In genomic region chr1:37479255-37480124, GRCh38 we compare ENCODE assay signal across 2 cellular contexts.
TF ChIP-seq lines count a peak whose summit lies in the region.

No MANE protein-coding gene starts in this region.

TF ChIP-seq in A549, 52 proteins besides CTCF, POLR2A, EP300 and RAD21 (continued from another document):
- TF ChIP-seq REST (IDR thresholded peaks at IDR 0.05): no peak
- TF ChIP-seq, protein P1, sequence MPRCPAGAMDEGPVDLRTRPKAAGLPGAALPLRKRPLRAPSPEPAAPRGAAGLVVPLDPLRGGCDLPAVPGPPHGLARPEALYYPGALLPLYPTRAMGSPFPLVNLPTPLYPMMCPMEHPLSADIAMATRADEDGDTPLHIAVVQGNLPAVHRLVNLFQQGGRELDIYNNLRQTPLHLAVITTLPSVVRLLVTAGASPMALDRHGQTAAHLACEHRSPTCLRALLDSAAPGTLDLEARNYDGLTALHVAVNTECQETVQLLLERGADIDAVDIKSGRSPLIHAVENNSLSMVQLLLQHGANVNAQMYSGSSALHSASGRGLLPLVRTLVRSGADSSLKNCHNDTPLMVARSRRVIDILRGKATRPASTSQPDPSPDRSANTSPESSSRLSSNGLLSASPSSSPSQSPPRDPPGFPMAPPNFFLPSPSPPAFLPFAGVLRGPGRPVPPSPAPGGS (IDR thresholded peaks at IDR 0.05): 0 out of 3 replicates have a peak, but pooled peaks have one; percentile 23
- no peak for TF ChIP-seq HOXA7 (CRISPR knock-in tag; IDR thresholded peaks at IDR 0.05)
- TF ChIP-seq MYC (IDR thresholded peaks at IDR 0.05; ENCODE audit: borderline replicate concordance, low read length): peak; percentile 40; the same call in 1 of the 2 replicates
- TF ChIP-seq, protein P2, sequence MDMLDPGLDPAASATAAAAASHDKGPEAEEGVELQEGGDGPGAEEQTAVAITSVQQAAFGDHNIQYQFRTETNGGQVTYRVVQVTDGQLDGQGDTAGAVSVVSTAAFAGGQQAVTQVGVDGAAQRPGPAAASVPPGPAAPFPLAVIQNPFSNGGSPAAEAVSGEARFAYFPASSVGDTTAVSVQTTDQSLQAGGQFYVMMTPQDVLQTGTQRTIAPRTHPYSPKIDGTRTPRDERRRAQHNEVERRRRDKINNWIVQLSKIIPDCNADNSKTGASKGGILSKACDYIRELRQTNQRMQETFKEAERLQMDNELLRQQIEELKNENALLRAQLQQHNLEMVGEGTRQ (IDR thresholded peaks at IDR 0.05): no peak
- TF ChIP-seq NPAS2 (CRISPR knock-in tag; IDR thresholded peaks at IDR 0.05; ENCODE audit: borderline replicate concordance): no peak
- TF ChIP-seq, protein P3, sequence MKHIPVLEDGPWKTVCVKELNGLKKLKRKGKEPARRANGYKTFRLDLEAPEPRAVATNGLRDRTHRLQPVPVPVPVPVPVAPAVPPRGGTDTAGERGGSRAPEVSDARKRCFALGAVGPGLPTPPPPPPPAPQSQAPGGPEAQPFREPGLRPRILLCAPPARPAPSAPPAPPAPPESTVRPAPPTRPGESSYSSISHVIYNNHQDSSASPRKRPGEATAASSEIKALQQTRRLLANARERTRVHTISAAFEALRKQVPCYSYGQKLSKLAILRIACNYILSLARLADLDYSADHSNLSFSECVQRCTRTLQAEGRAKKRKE (CRISPR knock-in tag; IDR thresholded peaks at IDR 0.05; ENCODE audit: low read depth): no peak
- TF ChIP-seq TP53 (CRISPR knock-in tag; IDR thresholded peaks at IDR 0.05): no peak
- no peak for TF ChIP-seq SREBF2 (IDR thresholded peaks at IDR 0.05)
- TF ChIP-seq EHF (CRISPR knock-in tag; IDR thresholded peaks at IDR 0.05): no peak
- peak; percentile 87 for TF ChIP-seq MAX (IDR thresholded peaks at IDR 0.05)
- TF ChIP-seq GATA3 (IDR thresholded peaks at IDR 0.05; ENCODE audit: borderline replicate concordance): peak; percentile 69
- TF ChIP-seq JUN (IDR thresholded peaks at IDR 0.05): peak; percentile 85 to 87

TF ChIP-seq in K562, 482 proteins besides CTCF, POLR2A, EP300 and RAD21 (continued from another document and continues in another):
- TF ChIP-seq CHD7 (IDR thresholded peaks at IDR 0.05; ENCODE audit: low read depth, low read length) (no peak), EP400 (IDR thresholded peaks at IDR 0.05) (peak; percentile 92), POLR2AphosphoS2 (IDR thresholded peaks at IDR 0.05; ENCODE audit: low read length) (no peak), ZNF263 (CRISPR knock-in tag; IDR thresholded peaks at IDR 0.05; ENCODE audit: borderline replicate concordance) (no peak), ZNF76 (CRISPR knock-in tag; IDR thresholded peaks at IDR 0.05; ENCODE audit: borderline replicate concordance) (no peak), POLR3A (IDR thresholded peaks at IDR 0.05; ENCODE audit: borderline replicate concordance, extremely low read depth, insufficient read depth, insufficient read length) (no peak), ZC3H8 (IDR thresholded peaks at IDR 0.05) (peak; percentile 10; the same call in 1 of the 2 replicates), REST (CRISPR knock-in tag; IDR thresholded peaks at IDR 0.05; ENCODE audit: low read depth) (0 out of 2 replicates have a peak, but pooled peaks have one; percentile 47), ZKSCAN8 (CRISPR knock-in tag; IDR thresholded peaks at IDR 0.05) (no peak), NFE2 (IDR thresholded peaks at IDR 0.05; ENCODE audit: low read depth) (peak; percentile 65), GABPA (tag; conservative IDR thresholded peaks at IDR 0.05; ENCODE audit: low read depth) (peak; percentile 25; the same call in 1 of the 2 replicates), HES1 (IDR thresholded peaks at IDR 0.05; ENCODE audit: low read depth) (no peak), TRIM28 (IDR thresholded peaks at IDR 0.05) (no peak), NRF1 (conservative IDR thresholded peaks at IDR 0.05 in 1 of 2, IDR thresholded peaks at IDR 0.05 in 1 of 2) (peak; percentile 39 to 53; a peak in 2 of 4 replicates), ZNF431 (CRISPR knock-in tag; IDR thresholded peaks at IDR 0.05) (no peak), RBM39 (optimal IDR thresholded peaks at IDR 0.05; ENCODE audit: low read depth, low read length) (no peak), MAX (CRISPR knock-in tag; IDR thresholded peaks at IDR 0.05) (peak; percentile 91), DDX20 (tag; IDR thresholded peaks at IDR 0.05; ENCODE audit: low read depth) (no peak), ZNF589 (CRISPR knock-in tag; IDR thresholded peaks at IDR 0.05; ENCODE audit: low read depth) (peak; percentile 85), ARHGAP35 (IDR thresholded peaks at IDR 0.05; ENCODE audit: partially characterized antibody) (no peak), ZNF212 (CRISPR knock-in tag; IDR thresholded peaks at IDR 0.05) (0 out of 2 replicates have a peak, but pooled peaks have one; percentile 42), CBX5 (IDR thresholded peaks at IDR 0.05; ENCODE audit: borderline replicate concordance, low read depth) (no peak), DACH1 (IDR thresholded peaks at IDR 0.05; ENCODE audit: partially characterized antibody) (no peak), ZNF778 (CRISPR knock-in tag; IDR thresholded peaks at IDR 0.05) (no peak), BMI1 (IDR thresholded peaks at IDR 0.05; ENCODE audit: low read length) (no peak)
- TF ChIP-seq, protein P4, sequence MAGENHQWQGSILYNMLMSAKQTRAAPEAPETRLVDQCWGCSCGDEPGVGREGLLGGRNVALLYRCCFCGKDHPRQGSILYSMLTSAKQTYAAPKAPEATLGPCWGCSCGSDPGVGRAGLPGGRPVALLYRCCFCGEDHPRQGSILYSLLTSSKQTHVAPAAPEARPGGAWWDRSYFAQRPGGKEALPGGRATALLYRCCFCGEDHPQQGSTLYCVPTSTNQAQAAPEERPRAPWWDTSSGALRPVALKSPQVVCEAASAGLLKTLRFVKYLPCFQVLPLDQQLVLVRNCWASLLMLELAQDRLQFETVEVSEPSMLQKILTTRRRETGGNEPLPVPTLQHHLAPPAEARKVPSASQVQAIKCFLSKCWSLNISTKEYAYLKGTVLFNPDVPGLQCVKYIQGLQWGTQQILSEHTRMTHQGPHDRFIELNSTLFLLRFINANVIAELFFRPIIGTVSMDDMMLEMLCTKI (IDR thresholded peaks at IDR 0.05; ENCODE audit: partially characterized antibody): no peak
- TF ChIP-seq, protein P5, sequence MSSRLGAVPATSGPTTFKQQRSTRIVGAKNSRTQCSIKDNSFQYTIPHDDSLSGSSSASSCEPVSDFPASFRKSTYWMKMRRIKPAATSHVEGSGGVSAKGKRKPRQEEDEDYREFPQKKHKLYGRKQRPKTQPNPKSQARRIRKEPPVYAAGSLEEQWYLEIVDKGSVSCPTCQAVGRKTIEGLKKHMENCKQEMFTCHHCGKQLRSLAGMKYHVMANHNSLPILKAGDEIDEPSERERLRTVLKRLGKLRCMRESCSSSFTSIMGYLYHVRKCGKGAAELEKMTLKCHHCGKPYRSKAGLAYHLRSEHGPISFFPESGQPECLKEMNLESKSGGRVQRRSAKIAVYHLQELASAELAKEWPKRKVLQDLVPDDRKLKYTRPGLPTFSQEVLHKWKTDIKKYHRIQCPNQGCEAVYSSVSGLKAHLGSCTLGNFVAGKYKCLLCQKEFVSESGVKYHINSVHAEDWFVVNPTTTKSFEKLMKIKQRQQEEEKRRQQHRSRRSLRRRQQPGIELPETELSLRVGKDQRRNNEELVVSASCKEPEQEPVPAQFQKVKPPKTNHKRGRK (tag; IDR thresholded peaks at IDR 0.05): no peak
